In the genomic region with DNA sequence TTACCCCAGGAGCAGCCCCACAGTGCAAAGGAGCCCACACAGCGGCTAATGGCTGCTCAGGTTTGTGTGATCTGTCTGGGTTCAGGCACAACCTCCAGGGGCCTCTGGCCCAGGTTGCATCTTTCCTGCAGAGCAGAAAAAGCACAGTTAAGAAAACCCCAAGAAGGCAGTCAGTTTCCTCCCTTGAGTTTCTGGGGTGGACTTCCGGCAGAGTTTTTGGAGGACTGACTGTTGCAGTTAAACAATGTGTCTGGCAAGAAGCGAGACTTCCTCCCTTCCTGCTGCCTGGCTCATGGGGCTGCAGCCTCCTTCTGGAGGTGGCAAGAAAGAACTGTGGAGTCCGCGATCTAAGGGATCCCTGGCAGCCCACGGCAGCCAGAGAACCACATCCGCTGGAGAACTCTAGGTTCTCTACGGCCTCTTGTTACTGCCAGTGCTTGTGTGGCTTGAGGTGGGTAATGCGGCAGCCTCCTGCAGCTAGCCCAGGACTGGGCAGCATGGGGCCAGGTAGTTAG, we compare ENCODE assay signal across 9 cellular contexts.
DNase-seq lines count a peak whose midpoint lies in the region; ATAC-seq and TF ChIP-seq lines count a peak whose summit lies in the region.
"Had no signal": no experiment of that assay in that cellular context is flagged by ENCODE, and none has a peak within 500 bp of the region (broad histone marks: within the 10 kb centered on the region; RNA-seq: fewer than 3 reads in every experiment).

No MANE protein-coding gene starts in this region.

- in situ Hi-C loops in KBM-7 (cut with MboI; ENCODE audit: low pct_unique_long_range_greater_than_20kb, low sequenced_read_pairs), result no loop called here

- H3K9ac ChIP-seq in BLaER1 (peak overlapping the region; percentile 81), Karpas-422 (ENCODE audit: low read length) (no peak overlapping the region)

- peak overlapping the region; percentile 64 for H3K4me3 ChIP-seq in BLaER1
- no peak overlapping the region for H3K4me3 ChIP-seq in testis
- H3K4me3 ChIP-seq in Karpas-422 (ENCODE audit: low read length), result no peak overlapping the region

- H4K20me1 ChIP-seq in BLaER1 (no peaks in the 10 kb centered on the region), Karpas-422 (ENCODE audit: insufficient read depth, low read depth, low read length) (no peaks in the 10 kb centered on the region)

- H3K9me3 ChIP-seq in BLaER1 (no peaks in the 10 kb centered on the region), testis (no peaks in the 10 kb centered on the region), Karpas-422 (ENCODE audit: low read length) (no peaks in the 10 kb centered on the region)

- H3K4me2 ChIP-seq in BLaER1 (peak overlapping the region; percentile 94), Karpas-422 (ENCODE audit: low read depth, low read length, poor library complexity, severe bottlenecking) (no peak overlapping the region)

- WGBS in testis, 2 donors, result 75 to 76% methylated on average over 8 of the region's 9 CpGs

- H3K9me2 ChIP-seq in Karpas-422 (replicated peaks; ENCODE audit: insufficient read depth, low read length), result no peaks in the 10 kb centered on the region

- no peak overlapping the region for H2AFZ ChIP-seq in Karpas-422 (ENCODE audit: low read length)

- H3K36me3 ChIP-seq in BLaER1 (peaks cover 14% of the 10 kb centered on the region), testis (ENCODE audit: low read depth, missing control alignments) (no peaks in the 10 kb centered on the region), Karpas-422 (ENCODE audit: insufficient read depth, low read length) (no peaks in the 10 kb centered on the region)

- H3K36me3 Mint-ChIP-seq in activated naive CD4-positive, alpha-beta T cell treated with anti-CD3 and anti-CD28 coated beads, Interleukin-2, amount 50 U/mL, for 24 hours, result no peaks in the 10 kb centered on the region

- H3K27ac Mint-ChIP-seq in activated naive CD4-positive, alpha-beta T cell treated with anti-CD3 and anti-CD28 coated beads, Interleukin-2, amount 50 U/mL, for 24 hours, result peak overlapping the region; percentile 77

- H3K27me3 ChIP-seq in BLaER1 (no peaks in the 10 kb centered on the region), testis (no peaks in the 10 kb centered on the region), Karpas-422 (ENCODE audit: low read length) (no peaks in the 10 kb centered on the region)

- peaks cover 35% of the 10 kb centered on the region for H3K4me1 Mint-ChIP-seq in activated naive CD4-positive, alpha-beta T cell treated with anti-CD3 and anti-CD28 coated beads, Interleukin-2, amount 50 U/mL, for 24 hours

- TF ChIP-seq CTCF in testis (IDR thresholded peaks at IDR 0.05), result no peak

- no peak for TF ChIP-seq POLR2A in testis (IDR thresholded peaks at IDR 0.05)

- intact Hi-C loops in testis (cut with DNase I; ENCODE audit: low total_unique reads), result no loop called here

- H3K4me3 Mint-ChIP-seq in activated naive CD4-positive, alpha-beta T cell treated with anti-CD3 and anti-CD28 coated beads, Interleukin-2, amount 50 U/mL, for 24 hours, result peak overlapping the region; percentile 60

- DNase-seq in KBM-7 (peak; percentile 50), testis (no peak), AG20443 (ENCODE audit: low spot score) (no peak), Karpas-422 (no peak)
- DNase-seq: DMS79 had no signal

- H3K27ac ChIP-seq in BLaER1 (peak overlapping the region; percentile 90), testis (no peak overlapping the region), Karpas-422 (ENCODE audit: low read length) (no peak overlapping the region)

- ATAC-seq in GM19025 (IDR thresholded peaks at IDR 0.05; ENCODE audit: low read depth, unreplicated experiment) (peak; percentile 55), GM21717 (IDR thresholded peaks at IDR 0.05; ENCODE audit: unreplicated experiment) (no peak)

- no peaks in the 10 kb centered on the region for H3K79me2 ChIP-seq in Karpas-422 (ENCODE audit: low read length)

- no peaks in the 10 kb centered on the region for H3K27me3 Mint-ChIP-seq in activated naive CD4-positive, alpha-beta T cell treated with anti-CD3 and anti-CD28 coated beads, Interleukin-2, amount 50 U/mL, for 24 hours

- H3K9me3 Mint-ChIP-seq in activated naive CD4-positive, alpha-beta T cell treated with anti-CD3 and anti-CD28 coated beads, Interleukin-2, amount 50 U/mL, for 24 hours, result no peaks in the 10 kb centered on the region

- H3K4me1 ChIP-seq in BLaER1, result peaks cover 81% of the 10 kb centered on the region
- H3K4me1 ChIP-seq in testis, result no peaks in the 10 kb centered on the region
- H3K4me1 ChIP-seq in Karpas-422 (ENCODE audit: low read length), result peaks cover 29% of the 10 kb centered on the region
